Comparison of ENCODE assay signal across 18 cellular contexts in the genomic region with DNA sequence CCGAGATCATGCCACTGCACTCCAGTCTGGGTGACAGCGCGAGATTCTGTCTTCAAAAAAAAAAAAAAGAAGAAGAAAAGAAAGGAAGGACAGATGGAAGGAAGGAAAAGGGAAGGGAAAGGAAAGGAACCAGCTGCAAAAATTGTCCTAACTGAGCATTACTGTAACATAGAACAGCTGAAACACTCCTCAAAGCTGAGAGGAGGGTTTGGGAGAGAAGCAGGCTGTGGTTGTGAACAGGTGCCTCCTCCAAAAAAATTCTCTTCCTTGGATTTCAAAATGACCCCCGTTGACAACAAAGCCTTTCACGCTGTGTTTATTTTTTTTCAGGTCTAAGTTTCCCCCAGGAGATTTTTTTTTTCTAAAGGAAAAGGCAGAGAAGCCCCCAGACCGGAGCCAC.
A peak's percentile ranks its signal among the peaks of the same experiment; 100 is the strongest.
DNase-seq lines count a peak whose midpoint lies in the region; ATAC-seq and TF ChIP-seq lines count a peak whose summit lies in the region.
"Had no signal": no experiment of that assay in that cellular context is flagged by ENCODE, and none has a peak within 500 bp of the region (broad histone marks: within the 10 kb centered on the region; RNA-seq: fewer than 3 reads in every experiment).

No MANE protein-coding gene starts in this region.

- H3K9me3 Mint-ChIP-seq in GM23338 (no peaks in the 10 kb centered on the region), neural progenitor cell (peaks cover 4% of the 10 kb centered on the region)
- H3K9me3 Mint-ChIP-seq in stimulated activated memory B cell treated with anti-CD40 and anti-IgM and Interleukin-4, amounts not matched to agents 10 μg/mL and 1 μg/mL and 100 μg/mL, for 72 hours, result no peaks in the 10 kb centered on the region
- H3K9me3 Mint-ChIP-seq: CD8-positive, alpha-beta T cell had no signal

- no peaks in the 10 kb centered on the region for H3K9me3 ChIP-seq in SJCRH30 (replicated peaks)
- no peaks in the 10 kb centered on the region for H3K9me3 ChIP-seq in iPS-20b (ENCODE audit: insufficient read depth, low read depth, low read length)
- no peaks in the 10 kb centered on the region for H3K9me3 ChIP-seq in neural progenitor cell (ENCODE audit: low read depth)
- H3K9me3 ChIP-seq: BLaER1 treated with 17β-estradiol and CSF1 and Interleukin-3, amounts not matched to agents 10 nM and 100 nM had no signal

- H3K36me3 Mint-ChIP-seq in GM23338 (ENCODE audit: low read depth) (no peaks in the 10 kb centered on the region), neural progenitor cell (peaks cover 2% of the 10 kb centered on the region)
- H3K36me3 Mint-ChIP-seq in stimulated activated memory B cell treated with anti-CD40 and anti-IgM and Interleukin-4, amounts not matched to agents 10 μg/mL and 1 μg/mL and 100 μg/mL, for 72 hours, result no peaks in the 10 kb centered on the region
- H3K36me3 Mint-ChIP-seq: CD8-positive, alpha-beta T cell had no signal

- no peak overlapping the region for H2AFZ ChIP-seq in GM23338
- H2AFZ ChIP-seq in neural progenitor cell (replicated peaks), result no peak overlapping the region
- H2AFZ ChIP-seq: GM23248 had no signal

- H3K36me3 ChIP-seq in GM23338 (ENCODE audit: insufficient read depth) (no peaks in the 10 kb centered on the region), SJCRH30 (no peaks in the 10 kb centered on the region), iPS-20b (ENCODE audit: insufficient read depth, low read depth, low read length) (no peaks in the 10 kb centered on the region), neural progenitor cell (no peaks in the 10 kb centered on the region)
- H3K36me3 ChIP-seq: BLaER1 treated with 17β-estradiol and CSF1 and Interleukin-3, amounts not matched to agents 10 nM and 100 nM had no signal

- H3K4me1 Mint-ChIP-seq in GM23338 (peaks cover 25% of the 10 kb centered on the region), neural progenitor cell (peaks cover 65% of the 10 kb centered on the region)
- no peaks in the 10 kb centered on the region for H3K4me1 Mint-ChIP-seq in stimulated activated memory B cell treated with anti-CD40 and anti-IgM and Interleukin-4, amounts not matched to agents 10 μg/mL and 1 μg/mL and 100 μg/mL, for 72 hours
- H3K4me1 Mint-ChIP-seq: B cell had no signal

- no peak overlapping the region for H3K27ac Mint-ChIP-seq in GM23338
- H3K27ac Mint-ChIP-seq in neural progenitor cell, result peak overlapping the region; percentile 86
- no peak overlapping the region for H3K27ac Mint-ChIP-seq in stimulated activated memory B cell treated with anti-CD40 and anti-IgM and Interleukin-4, amounts not matched to agents 10 μg/mL and 1 μg/mL and 100 μg/mL, for 72 hours
- H3K27ac Mint-ChIP-seq: B cell; CD8-positive, alpha-beta T cell had no signal

- TF ChIP-seq CTCF in GM23338 (conservative IDR thresholded peaks at IDR 0.05; ENCODE audit: low read depth in 2 of 2), result no peak
- no peak for TF ChIP-seq CTCF in neural progenitor cell (IDR thresholded peaks at IDR 0.05)

- H3K27ac ChIP-seq in GM23338 (ENCODE audit: low read depth) (no peak overlapping the region), SJCRH30 (peak overlapping the region; percentile 70), iPS-20b (ENCODE audit: low read length) (no peak overlapping the region), neural progenitor cell (no peak overlapping the region)
- H3K27ac ChIP-seq: BLaER1 treated with 17β-estradiol and CSF1 and Interleukin-3, amounts not matched to agents 10 nM and 100 nM; GM23248; HL-60 had no signal

- H3F3A ChIP-seq in GM23338 (replicated peaks; ENCODE audit: low read depth) (no peaks in the 10 kb centered on the region), neural progenitor cell (ENCODE audit: low read depth) (peaks cover 16% of the 10 kb centered on the region)

- H3K4me1 ChIP-seq in GM23338 (ENCODE audit: insufficient read depth) (peaks cover 7% of the 10 kb centered on the region; the same call in 1 of the 2 replicates), SJCRH30 (peaks cover 12% of the 10 kb centered on the region; the same call in 1 of the 2 replicates), iPS-20b (ENCODE audit: insufficient read depth, low read length) (peaks cover 17% of the 10 kb centered on the region; the same call in 1 of the 2 replicates), neural progenitor cell (peaks cover 36% of the 10 kb centered on the region)

- H3K4me2 ChIP-seq in GM23338 (0 out of 2 replicates have a peak overlapping the region, but pooled peaks have one; percentile 9), neural progenitor cell (peak overlapping the region; percentile 58)
- H3K4me2 ChIP-seq: BLaER1 treated with 17β-estradiol and CSF1 and Interleukin-3, amounts not matched to agents 10 nM and 100 nM had no signal

- no peak overlapping the region for H3K9ac ChIP-seq in iPS-20b (ENCODE audit: low read depth, low read length)
- H3K9ac ChIP-seq in neural progenitor cell, result no peak overlapping the region
- H3K9ac ChIP-seq: BLaER1 treated with 17β-estradiol and CSF1 and Interleukin-3, amounts not matched to agents 10 nM and 100 nM; GM23248 had no signal

- H3K4me3 ChIP-seq in GM23338, result no peak overlapping the region
- peak overlapping the region; percentile 30 for H3K4me3 ChIP-seq in SJCRH30
- H3K4me3 ChIP-seq in iPS-20b (ENCODE audit: low read length), result peak overlapping the region; percentile 27; the same call in 1 of the 2 replicates
- H3K4me3 ChIP-seq in neural progenitor cell, result no peak overlapping the region
- H3K4me3 ChIP-seq: BLaER1 treated with 17β-estradiol and CSF1 and Interleukin-3, amounts not matched to agents 10 nM and 100 nM; GM12878; GM23248 had no signal

- ATAC-seq in GM23338 (no peak; the same call in 2 of the 3 replicates), HG03442 (IDR thresholded peaks at IDR 0.05; ENCODE audit: unreplicated experiment) (no peak)
- ATAC-seq in stimulated activated memory B cell treated with anti-CD40 and anti-IgM and Interleukin-4, amounts not matched to agents 10 μg/mL and 1 μg/mL and 100 μg/mL, for 72 hours, result no peak
- ATAC-seq: CD8-positive, alpha-beta T cell; GM12878 had no signal

- DNase-seq in GM23338 (ENCODE audit: low spot score) (no peak), SJCRH30 (peak; percentile 47 to 80), neural progenitor cell (ENCODE audit: low spot score) (no peak), NCI-H2107 treated with DMSO at 0.1 percent for 48 hours (lab: John Stamatoyannopoulos, UW; ENCODE audit: unreplicated experiment) (no peak)
- no peak for DNase-seq in stimulated activated CD4-positive, alpha-beta T cell treated with anti-CD3 and anti-CD28 coated beads, Interleukin-15, amount 100 ng/mL, for 24 hours
- DNase-seq: Calu3; CD8-positive, alpha-beta T cell; DND-41; EL; GM23248; HCEC 1CT had no signal

- H3K79me2 ChIP-seq in GM23338 (replicated peaks; ENCODE audit: insufficient read depth) (no peaks in the 10 kb centered on the region), neural progenitor cell (ENCODE audit: low read depth) (no peaks in the 10 kb centered on the region)

- H3K27me3 ChIP-seq in GM23338 (ENCODE audit: insufficient read depth) (no peaks in the 10 kb centered on the region), SJCRH30 (no peaks in the 10 kb centered on the region), iPS-20b (ENCODE audit: insufficient read depth, low read length) (no peaks in the 10 kb centered on the region), neural progenitor cell (no peaks in the 10 kb centered on the region)
- H3K27me3 ChIP-seq: BLaER1 treated with 17β-estradiol and CSF1 and Interleukin-3, amounts not matched to agents 10 nM and 100 nM had no signal

- H3K9me2 ChIP-seq in GM23338 (ENCODE audit: insufficient read depth), result peaks cover 9% of the 10 kb centered on the region; the same call in 1 of the 2 replicates

- H3K4me3 Mint-ChIP-seq in GM23338 (peak overlapping the region; percentile 36; the same call in 1 of the 3 replicates), neural progenitor cell (peak overlapping the region; percentile 66)
- H3K4me3 Mint-ChIP-seq in stimulated activated memory B cell treated with anti-CD40 and anti-IgM and Interleukin-4, amounts not matched to agents 10 μg/mL and 1 μg/mL and 100 μg/mL, for 72 hours, result no peak overlapping the region
- H3K4me3 Mint-ChIP-seq: B cell; CD8-positive, alpha-beta T cell had no signal

- peaks cover 4% of the 10 kb centered on the region for H3K27me3 Mint-ChIP-seq in GM23338 (ENCODE audit: insufficient read depth, low read depth, poor library complexity)
- peaks cover 8% of the 10 kb centered on the region for H3K27me3 Mint-ChIP-seq in neural progenitor cell (ENCODE audit: insufficient read depth, low read depth)
- H3K27me3 Mint-ChIP-seq in stimulated activated memory B cell treated with anti-CD40 and anti-IgM and Interleukin-4, amounts not matched to agents 10 μg/mL and 1 μg/mL and 100 μg/mL, for 72 hours, result peaks cover 18% of the 10 kb centered on the region

- no peaks in the 10 kb centered on the region for H4K20me1 ChIP-seq in GM23338 (replicated peaks; ENCODE audit: insufficient read depth)
- peaks cover 5% of the 10 kb centered on the region for H4K20me1 ChIP-seq in neural progenitor cell (ENCODE audit: low read depth)
- H4K20me1 ChIP-seq: BLaER1 treated with 17β-estradiol and CSF1 and Interleukin-3, amounts not matched to agents 10 nM and 100 nM had no signal

TF ChIP-seq in GM23338, 12 proteins besides CTCF, POLR2A, EP300 and RAD21 (continues in another document):
- TF ChIP-seq, protein P1, sequence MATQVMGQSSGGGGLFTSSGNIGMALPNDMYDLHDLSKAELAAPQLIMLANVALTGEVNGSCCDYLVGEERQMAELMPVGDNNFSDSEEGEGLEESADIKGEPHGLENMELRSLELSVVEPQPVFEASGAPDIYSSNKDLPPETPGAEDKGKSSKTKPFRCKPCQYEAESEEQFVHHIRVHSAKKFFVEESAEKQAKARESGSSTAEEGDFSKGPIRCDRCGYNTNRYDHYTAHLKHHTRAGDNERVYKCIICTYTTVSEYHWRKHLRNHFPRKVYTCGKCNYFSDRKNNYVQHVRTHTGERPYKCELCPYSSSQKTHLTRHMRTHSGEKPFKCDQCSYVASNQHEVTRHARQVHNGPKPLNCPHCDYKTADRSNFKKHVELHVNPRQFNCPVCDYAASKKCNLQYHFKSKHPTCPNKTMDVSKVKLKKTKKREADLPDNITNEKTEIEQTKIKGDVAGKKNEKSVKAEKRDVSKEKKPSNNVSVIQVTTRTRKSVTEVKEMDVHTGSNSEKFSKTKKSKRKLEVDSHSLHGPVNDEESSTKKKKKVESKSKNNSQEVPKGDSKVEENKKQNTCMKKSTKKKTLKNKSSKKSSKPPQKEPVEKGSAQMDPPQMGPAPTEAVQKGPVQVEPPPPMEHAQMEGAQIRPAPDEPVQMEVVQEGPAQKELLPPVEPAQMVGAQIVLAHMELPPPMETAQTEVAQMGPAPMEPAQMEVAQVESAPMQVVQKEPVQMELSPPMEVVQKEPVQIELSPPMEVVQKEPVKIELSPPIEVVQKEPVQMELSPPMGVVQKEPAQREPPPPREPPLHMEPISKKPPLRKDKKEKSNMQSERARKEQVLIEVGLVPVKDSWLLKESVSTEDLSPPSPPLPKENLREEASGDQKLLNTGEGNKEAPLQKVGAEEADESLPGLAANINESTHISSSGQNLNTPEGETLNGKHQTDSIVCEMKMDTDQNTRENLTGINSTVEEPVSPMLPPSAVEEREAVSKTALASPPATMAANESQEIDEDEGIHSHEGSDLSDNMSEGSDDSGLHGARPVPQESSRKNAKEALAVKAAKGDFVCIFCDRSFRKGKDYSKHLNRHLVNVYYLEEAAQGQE (IDR thresholded peaks at IDR 0.05; ENCODE audit: unreplicated experiment), result no peak
- TF ChIP-seq EZH2phosphoT487 (IDR thresholded peaks at IDR 0.05; ENCODE audit: unreplicated experiment), result no peak
- no peak for TF ChIP-seq STAT1 (IDR thresholded peaks at IDR 0.05; ENCODE audit: unreplicated experiment)

Comparison
In these comparisons a context has a peak if more than half of its experiments do, and no peak if none do; other contexts are left out.
1. DNase-seq: peak in SJCRH30 (2 of 2); none in GM23338 (single experiment), neural progenitor cell (single experiment), NCI-H2107 treated with DMSO at 0.1 percent for 48 hours (single experiment) and stimulated activated CD4-positive, alpha-beta T cell treated with anti-CD3 and anti-CD28 coated beads, Interleukin-15, amount 100 ng/mL, for 24 hours (single experiment).
2. H3K4me3 ChIP-seq: peak in SJCRH30 (single experiment) and iPS-20b (single experiment); none in GM23338 (single experiment) and neural progenitor cell (single experiment).